Comparison of ENCODE assay signal across 8 cellular contexts in the genomic region with DNA sequence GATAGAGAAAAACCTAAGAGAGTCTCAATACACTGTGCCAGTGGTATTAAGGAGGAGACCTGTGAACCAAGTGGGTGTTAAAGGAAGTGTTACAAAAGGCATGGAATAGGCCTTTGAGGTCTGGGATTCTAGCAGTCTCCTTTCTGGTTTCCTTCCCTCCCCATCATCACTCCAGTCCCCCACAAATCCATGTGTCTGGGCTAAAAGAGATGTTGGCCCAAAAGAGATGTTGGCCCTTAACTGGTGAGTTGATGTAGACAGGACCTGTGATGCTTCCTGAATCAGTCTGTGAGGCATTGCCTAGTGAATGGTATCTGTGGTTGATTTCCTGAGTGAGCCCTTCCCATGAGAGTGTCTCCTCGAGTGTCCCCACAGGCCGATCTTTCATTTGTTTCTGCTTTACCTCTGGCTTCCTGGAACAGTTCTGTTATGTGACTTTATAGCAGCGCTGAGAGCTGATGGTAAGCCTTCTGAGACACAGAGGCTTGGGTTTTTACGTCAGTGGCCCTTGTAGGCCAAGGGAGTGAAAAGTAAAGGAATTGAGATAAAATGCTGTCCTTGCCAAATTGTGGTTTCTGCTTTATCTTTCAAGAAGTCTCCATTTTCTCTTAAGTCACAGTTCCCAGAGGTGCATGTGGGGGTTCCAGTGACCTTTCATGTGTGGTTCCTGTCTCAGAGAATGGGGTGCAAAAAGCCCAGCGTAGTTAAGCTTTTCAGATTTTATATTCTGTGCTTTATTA.
DNase-seq lines count a peak whose midpoint lies in the region; ATAC-seq and TF ChIP-seq lines count a peak whose summit lies in the region.

No MANE protein-coding gene starts in this region.

- peak overlapping the region; percentile 80 for H3K4me3 Mint-ChIP-seq in activated T-cell treated with anti-CD3 and anti-CD28 coated beads, Interleukin-2, amount 50 U/mL, for 4 hours
- peak overlapping the region; percentile 83 to 86 for H3K4me3 Mint-ChIP-seq in stimulated activated naive B cell treated with anti-CD40 and anti-IgM and Interleukin-4, amounts not matched to agents 10 μg/mL and 1 μg/mL and 100 μg/mL, for 72 hours

- H3K27ac Mint-ChIP-seq in stimulated activated naive B cell treated with anti-CD40 and anti-IgM and Interleukin-4, amounts not matched to agents 10 μg/mL and 1 μg/mL and 100 μg/mL, for 72 hours, result peak overlapping the region; percentile 99

- intact Hi-C loops in left ventricle myocardium inferior (cut with micrococcal nuclease), result no loop called here

- peak; percentile 36 for DNase-seq in activated T-cell treated with anti-CD3 and anti-CD28 coated beads, Interleukin-2, amount 50 U/mL, for 4 hours
- DNase-seq in left ventricle myocardium inferior (no peak), NCI-H345 treated with DMSO at 0.1 percent for 48 hours (lab: John Stamatoyannopoulos, UW; ENCODE audit: unreplicated experiment) (no peak)
- DNase-seq in stimulated activated naive B cell treated with anti-CD40 and anti-IgM and Interleukin-4, amounts not matched to agents 10 μg/mL and 1 μg/mL and 100 μg/mL, for 72 hours, result peak; percentile 47
- DNase-seq in activated CD4-positive, CD25-positive, alpha-beta regulatory T cell treated with anti-CD3 and anti-CD28 coated beads, Interleukin-2, amount 50 U/mL, for 72 hours, result no peak

- no peaks in the 10 kb centered on the region for H3K27me3 Mint-ChIP-seq in activated T-cell treated with anti-CD3 and anti-CD28 coated beads, Interleukin-2, amount 50 U/mL, for 4 hours (ENCODE audit: low read depth)
- H3K27me3 Mint-ChIP-seq in stimulated activated naive B cell treated with anti-CD40 and anti-IgM and Interleukin-4, amounts not matched to agents 10 μg/mL and 1 μg/mL and 100 μg/mL, for 72 hours, result no peaks in the 10 kb centered on the region

- no peak for TF ChIP-seq CTCF in left ventricle myocardium inferior (IDR thresholded peaks at IDR 0.05; ENCODE audit: borderline replicate concordance)

- peak; percentile 44 for ATAC-seq in GM18909 (IDR thresholded peaks at IDR 0.05; ENCODE audit: poor library complexity, unreplicated experiment)
- ATAC-seq in HG03520 (IDR thresholded peaks at IDR 0.05; ENCODE audit: unreplicated experiment), result peak; percentile 27
- peak; percentile 27 to 29 for ATAC-seq in activated T-cell treated with anti-CD3 and anti-CD28 coated beads, Interleukin-2, amount 50 U/mL, for 4 hours
- peak; percentile 69 for ATAC-seq in stimulated activated naive B cell treated with anti-CD40 and anti-IgM and Interleukin-4, amounts not matched to agents 10 μg/mL and 1 μg/mL and 100 μg/mL, for 72 hours (replicated peaks)
- ATAC-seq in HG02870 (IDR thresholded peaks at IDR 0.05; ENCODE audit: unreplicated experiment), result no peak

- H3K27me3 ChIP-seq in left ventricle myocardium inferior (ENCODE audit: low read depth), result no peaks in the 10 kb centered on the region

- H3K27ac ChIP-seq in left ventricle myocardium inferior (replicated peaks), result peak overlapping the region; percentile 94

- peak overlapping the region; percentile 50 for H3K4me3 ChIP-seq in left ventricle myocardium inferior

- peaks cover 36% of the 10 kb centered on the region for H3K36me3 ChIP-seq in left ventricle myocardium inferior

- peaks cover 92% of the 10 kb centered on the region for H3K4me1 Mint-ChIP-seq in activated T-cell treated with anti-CD3 and anti-CD28 coated beads, Interleukin-2, amount 50 U/mL, for 4 hours (ENCODE audit: low read depth)
- H3K4me1 Mint-ChIP-seq in stimulated activated naive B cell treated with anti-CD40 and anti-IgM and Interleukin-4, amounts not matched to agents 10 μg/mL and 1 μg/mL and 100 μg/mL, for 72 hours, result peaks cover 50 to 79% of the 10 kb centered on the region in 2 donors

- H3K4me1 ChIP-seq in left ventricle myocardium inferior, result peaks cover 85% of the 10 kb centered on the region

- H3K9me3 ChIP-seq in left ventricle myocardium inferior (replicated peaks), result no peaks in the 10 kb centered on the region

- peaks cover 29% of the 10 kb centered on the region for H3K36me3 Mint-ChIP-seq in activated T-cell treated with anti-CD3 and anti-CD28 coated beads, Interleukin-2, amount 50 U/mL, for 4 hours (ENCODE audit: insufficient read depth)
- peaks cover 30 to 44% of the 10 kb centered on the region in 2 donors for H3K36me3 Mint-ChIP-seq in stimulated activated naive B cell treated with anti-CD40 and anti-IgM and Interleukin-4, amounts not matched to agents 10 μg/mL and 1 μg/mL and 100 μg/mL, for 72 hours

- no peaks in the 10 kb centered on the region for H3K9me3 Mint-ChIP-seq in activated T-cell treated with anti-CD3 and anti-CD28 coated beads, Interleukin-2, amount 50 U/mL, for 4 hours
- H3K9me3 Mint-ChIP-seq in stimulated activated naive B cell treated with anti-CD40 and anti-IgM and Interleukin-4, amounts not matched to agents 10 μg/mL and 1 μg/mL and 100 μg/mL, for 72 hours, result peaks cover 0 to 1% of the 10 kb centered on the region in 2 donors

Comparison
In these comparisons a context has a peak if more than half of its experiments do, and no peak if none do; other contexts are left out.
1. DNase-seq: peak in activated T-cell treated with anti-CD3 and anti-CD28 coated beads, Interleukin-2, amount 50 U/mL, for 4 hours (single experiment) and stimulated activated naive B cell treated with anti-CD40 and anti-IgM and Interleukin-4, amounts not matched to agents 10 μg/mL and 1 μg/mL and 100 μg/mL, for 72 hours (single experiment); none in left ventricle myocardium inferior (single experiment), NCI-H345 treated with DMSO at 0.1 percent for 48 hours (single experiment) and activated CD4-positive, CD25-positive, alpha-beta regulatory T cell treated with anti-CD3 and anti-CD28 coated beads, Interleukin-2, amount 50 U/mL, for 72 hours (single experiment).